Comparison of ENCODE assay signal across 8 cellular contexts in genomic region chr16:84277244-84277823, GRCh38.
A peak's percentile ranks its signal among the peaks of the same experiment; 100 is the strongest.
DNase-seq lines count a peak whose midpoint lies in the region; ATAC-seq lines count a peak whose summit lies in the region.

No MANE protein-coding gene starts in this region.

- no peak for ATAC-seq in HG02763 (IDR thresholded peaks at IDR 0.05; ENCODE audit: unreplicated experiment)

- peak; percentile 12 for DNase-seq in NK-92 treated with Interleukin-12 subunit alpha and Interleukin-12 subunit beta, amount 100 ng/mL, for 24 hours (lab: John Stamatoyannopoulos, UW)
- no peak for DNase-seq in NK-92 (lab: John Stamatoyannopoulos, UW; ENCODE audit: unreplicated experiment)
- peak; percentile 44 for DNase-seq in NCI-H2107 (lab: John Stamatoyannopoulos, UW)
- peak; percentile 54 to 60 for DNase-seq in activated CD4-positive, alpha-beta T cell treated with anti-CD3 and anti-CD28 coated beads, Interleukin-2, amount 50 U/mL, for 24 hours (ENCODE audit: low read depth in 1 of 2, low spot score in 1 of 2)
- DNase-seq in dedifferentiated amniotic fluid mesenchymal stem cell (ENCODE audit: extremely low spot score) = peak; percentile 30
- DNase-seq in medulla oblongata (ENCODE audit: extremely low spot score) = peak; percentile 82
- DNase-seq in stimulated activated CD8-positive, alpha-beta memory T cell treated with anti-CD3 and anti-CD28 coated beads, Interleukin-15, amount 100 ng/mL, for 48 hours (ENCODE audit: low read depth in 2 of 2) = peak; percentile 21 to 48
